In genomic region chr15:52464040-52464439, GRCh38 we compare ENCODE assay signal across 12 cellular contexts.
DNase-seq lines count a peak whose midpoint lies in the region; ATAC-seq lines count a peak whose summit lies in the region.
"Had no signal": no experiment of that assay in that cellular context is flagged by ENCODE, and none has a peak within 500 bp of the region (broad histone marks: within the 10 kb centered on the region; RNA-seq: fewer than 3 reads in every experiment).

No MANE protein-coding gene starts in this region.

- H3K27me3 ChIP-seq in CD4-positive, CD25-positive, alpha-beta regulatory T cell (ENCODE audit: control insufficient read depth, insufficient read depth, low read length): no peaks in the 10 kb centered on the region

- H3K27ac ChIP-seq in CD4-positive, CD25-positive, alpha-beta regulatory T cell (ENCODE audit: insufficient read depth, low read length, poor library complexity, severe bottlenecking): peak overlapping the region; percentile 73

- no peaks in the 10 kb centered on the region for H3K36me3 Mint-ChIP-seq in CD4-positive, CD25-positive, alpha-beta regulatory T cell
- peaks cover 5% of the 10 kb centered on the region for H3K36me3 Mint-ChIP-seq in T-helper 1 cell treated with Interleukin-12 subunit alpha and Interleukin-12 subunit beta and Interleukin-4 antibody, amounts not matched to agents 30 μg/mL and 1 μg/mL, for 36 hours (ENCODE audit: low read depth)
- H3K36me3 Mint-ChIP-seq in immature natural killer cell: peaks cover 0 to 7% (median 0%) of the 10 kb centered on the region in 3 donors

- H3K9me3 Mint-ChIP-seq in CD4-positive, CD25-positive, alpha-beta regulatory T cell: peaks cover 0 to 10% (median 3%) of the 10 kb centered on the region in 7 donors
- H3K9me3 Mint-ChIP-seq in T-helper 1 cell treated with Interleukin-12 subunit alpha and Interleukin-12 subunit beta and Interleukin-4 antibody, amounts not matched to agents 30 μg/mL and 1 μg/mL, for 36 hours: no peaks in the 10 kb centered on the region
- peaks cover 0 to 8% (median 0%) of the 10 kb centered on the region in 6 donors for H3K9me3 Mint-ChIP-seq in immature natural killer cell

- H3K36me3 ChIP-seq in CD4-positive, CD25-positive, alpha-beta regulatory T cell (ENCODE audit: control insufficient read depth, insufficient read depth, low read length): no peaks in the 10 kb centered on the region

- H3K4me1 ChIP-seq in CD4-positive, CD25-positive, alpha-beta regulatory T cell (ENCODE audit: control insufficient read depth, insufficient read depth, low read length, poor library complexity, severe bottlenecking): peaks cover 38% of the 10 kb centered on the region

- ATAC-seq in CD4-positive, CD25-positive, alpha-beta regulatory T cell (ENCODE audit: low read depth in 2 of 2): peak in 1 of 2 donors; percentile 30
- ATAC-seq in GM19438 (IDR thresholded peaks at IDR 0.05; ENCODE audit: low read depth, unreplicated experiment) (peak; percentile 1), GM19455 (IDR thresholded peaks at IDR 0.05; ENCODE audit: unreplicated experiment) (no peak)

- intact Hi-C loops in posterior cingulate gyrus (cut with DNase I): no loop called here

- H3K4me1 Mint-ChIP-seq in CD4-positive, CD25-positive, alpha-beta regulatory T cell: peaks cover 32 to 51% (median 39%) of the 10 kb centered on the region in 4 donors
- H3K4me1 Mint-ChIP-seq in T-helper 1 cell treated with Interleukin-12 subunit alpha and Interleukin-12 subunit beta and Interleukin-4 antibody, amounts not matched to agents 30 μg/mL and 1 μg/mL, for 36 hours (ENCODE audit: low read depth): peaks cover 32% of the 10 kb centered on the region
- peaks cover 45 to 53% of the 10 kb centered on the region in 2 donors for H3K4me1 Mint-ChIP-seq in immature natural killer cell

- H3K4me3 ChIP-seq in CD4-positive, CD25-positive, alpha-beta regulatory T cell (ENCODE audit: low read depth, low read length): peak overlapping the region; percentile 71

- H3K9me3 ChIP-seq in CD4-positive, CD25-positive, alpha-beta regulatory T cell (ENCODE audit: control insufficient read depth in 2 of 2, low read length in 2 of 2): peaks cover 3 to 7% of the 10 kb centered on the region in 2 experiments

- no peaks in the 10 kb centered on the region for H3K27me3 Mint-ChIP-seq in CD4-positive, CD25-positive, alpha-beta regulatory T cell
- no peaks in the 10 kb centered on the region for H3K27me3 Mint-ChIP-seq in T-helper 1 cell treated with Interleukin-12 subunit alpha and Interleukin-12 subunit beta and Interleukin-4 antibody, amounts not matched to agents 30 μg/mL and 1 μg/mL, for 36 hours (ENCODE audit: low read depth)
- peaks cover 0 to 4% (median 0%) of the 10 kb centered on the region in 3 donors for H3K27me3 Mint-ChIP-seq in immature natural killer cell (ENCODE audit: low read depth in 3 of 3)

- no peak for DNase-seq in CD4-positive, CD25-positive, alpha-beta regulatory T cell
- DNase-seq in immature natural killer cell: peak in 1 of 3 donors; percentile 10
- DNase-seq in HK-2 (ENCODE audit: unreplicated experiment): no peak
- DNase-seq in SK-N-DZ (ENCODE audit: low spot score): no peak
- DNase-seq in posterior cingulate gyrus: no peak
- DNase-seq: cortex of kidney; NCI-H1436 treated with DMSO at 0.1 percent for 48 hours; NCI-H774; stimulated activated CD4-positive, alpha-beta T cell treated with anti-CD3 and anti-CD28 coated beads, Interleukin-12 subunit alpha, Interleukin-12 subunit beta, amount 100 ng/mL, for 4 hours had no signal

- peak overlapping the region; percentile 45 to 88 (median 78) for H3K4me3 Mint-ChIP-seq in CD4-positive, CD25-positive, alpha-beta regulatory T cell
- H3K4me3 Mint-ChIP-seq in T-helper 1 cell treated with Interleukin-12 subunit alpha and Interleukin-12 subunit beta and Interleukin-4 antibody, amounts not matched to agents 30 μg/mL and 1 μg/mL, for 36 hours: peak overlapping the region; percentile 67
- H3K4me3 Mint-ChIP-seq in immature natural killer cell: peak overlapping the region; percentile 55 to 85 (median 81)

- H3K27ac Mint-ChIP-seq in CD4-positive, CD25-positive, alpha-beta regulatory T cell: peak overlapping the region; percentile 92 to 98 (median 95)
- H3K27ac Mint-ChIP-seq in T-helper 1 cell treated with Interleukin-12 subunit alpha and Interleukin-12 subunit beta and Interleukin-4 antibody, amounts not matched to agents 30 μg/mL and 1 μg/mL, for 36 hours: peak overlapping the region; percentile 91
- H3K27ac Mint-ChIP-seq in immature natural killer cell: peak overlapping the region; percentile 87 to 98 (median 92)
